ENCODE assay signal across 8 cellular contexts in genomic region chr16:1378804-1379053, GRCh38. TPM values are rescaled to one million over a fixed set of nuclear protein-coding genes. Genes with fewer than 3 reads are reported as not detected.
DNase-seq lines count a peak whose midpoint lies in the region; ATAC-seq and TF ChIP-seq lines count a peak whose summit lies in the region.

No MANE protein-coding gene starts in this region.

- H3K27ac ChIP-seq in 22Rv1 (peak overlapping the region; percentile 89), brain microvascular endothelial cell (peak overlapping the region; percentile 68)

- DNase-seq in HFFc6: no peak
- no peak for DNase-seq in brain microvascular endothelial cell
- no peak for DNase-seq in NCI-H1092 (lab: John Stamatoyannopoulos, UW)
- DNase-seq in stimulated activated CD4-positive, alpha-beta T cell treated with anti-CD3 and anti-CD28 coated beads, Interleukin-2, amount 100 ng/mL, for 24 hours: no peak
- DNase-seq in stimulated activated CD4-positive, alpha-beta T cell treated with anti-CD3 and anti-CD28 coated beads, Interleukin-15, amount 100 ng/mL, for 24 hours: no peak

- H3K4me3 ChIP-seq in brain microvascular endothelial cell (ENCODE audit: low read depth, low read length): peak overlapping the region; percentile 52
- peak overlapping the region; percentile 31 for H3K4me3 ChIP-seq in mucosa of stomach (ENCODE audit: low read length)

- H3K4me3 Mint-ChIP-seq in HFFc6: peak overlapping the region; percentile 86

- in situ Hi-C loops in brain microvascular endothelial cell (cut with HindIII; ENCODE audit: low pct_ligation_motif_present, low sequenced_read_pairs): no loop called here

- H3K36me3 ChIP-seq in brain microvascular endothelial cell (replicated peaks) (no peaks in the 10 kb centered on the region), mucosa of stomach (ENCODE audit: control insufficient read depth, insufficient read depth, low read length) (no peaks in the 10 kb centered on the region)

- no peaks in the 10 kb centered on the region for H3K9me3 ChIP-seq in mucosa of stomach (ENCODE audit: control insufficient read depth, low read length)

- no peak for TF ChIP-seq CTCF in 22Rv1 (IDR thresholded peaks at IDR 0.05)
- no peak for TF ChIP-seq CTCF in HFFc6 (IDR thresholded peaks at IDR 0.05)
- no peak for TF ChIP-seq CTCF in brain microvascular endothelial cell (IDR thresholded peaks at IDR 0.05; ENCODE audit: low read depth, low read length, missing control alignments)

- no peak for ATAC-seq in GM18858 (IDR thresholded peaks at IDR 0.05; ENCODE audit: unreplicated experiment)

- H3K4me1 ChIP-seq in mucosa of stomach (ENCODE audit: control insufficient read depth, insufficient read depth, low read length): peaks cover 17% of the 10 kb centered on the region

- no peaks in the 10 kb centered on the region for H3K9me3 Mint-ChIP-seq in HFFc6

- peaks cover 4% of the 10 kb centered on the region; the same call in 1 of the 2 replicates for H3K27me3 Mint-ChIP-seq in HFFc6 (ENCODE audit: insufficient read depth)

- no peak overlapping the region for H3K9ac ChIP-seq in mucosa of stomach (ENCODE audit: low read length)

- H3K36me3 Mint-ChIP-seq in HFFc6 (ENCODE audit: low read depth): no peaks in the 10 kb centered on the region

- H3K4me1 Mint-ChIP-seq in HFFc6 (ENCODE audit: low read depth): peaks cover 15% of the 10 kb centered on the region

- H3K27me3 ChIP-seq in brain microvascular endothelial cell (replicated peaks) (no peaks in the 10 kb centered on the region), mucosa of stomach (ENCODE audit: control insufficient read depth, insufficient read depth, low read length) (no peaks in the 10 kb centered on the region)

- peak overlapping the region; percentile 95 for H3K27ac Mint-ChIP-seq in HFFc6

RNA-seq across cellular contexts. Expression of gene GNPTG, which starts 27.0 kb away (rescaled TPM):
- total RNA-seq in HFFc6 (2021; fragmentation: NEBNext Ultra II Directional; extraction: Animal tissue kit (Norgen Biotek cat#: 25700)): 10 to 100 TPM; 46.8 to 68.1 (median 52.6) TPM

RNA-seq across cellular contexts. Expression of gene TSR3, which starts 27.1 kb away (rescaled TPM):
- total RNA-seq in HFFc6 (2021; fragmentation: NEBNext Ultra II Directional; extraction: Animal tissue kit (Norgen Biotek cat#: 25700)): 10 to 100 TPM; 73.7 to 84.6 (median 78.1) TPM

RNA-seq across cellular contexts. Expression of gene UNKL, which starts 35.8 kb away (rescaled TPM):
- total RNA-seq in HFFc6 (2021; fragmentation: NEBNext Ultra II Directional; extraction: Animal tissue kit (Norgen Biotek cat#: 25700)): 10 to 100 TPM; 15.0 to 22.6 (median 16.5) TPM

RNA-seq across cellular contexts. Expression of gene UQCC4, which starts 41.8 kb away (rescaled TPM):
- 10 to 100 TPM; 11.0 to 16.7 (median 13.3) TPM for total RNA-seq in HFFc6 (2021; fragmentation: NEBNext Ultra II Directional; extraction: Animal tissue kit (Norgen Biotek cat#: 25700))

RNA-seq across cellular contexts. Expression of gene BAIAP3, which starts 45.3 kb away (rescaled TPM):
- under 1 TPM; 0.11 to 0.28 (median 0.16) TPM for total RNA-seq in HFFc6 (2021; fragmentation: NEBNext Ultra II Directional; extraction: Animal tissue kit (Norgen Biotek cat#: 25700))
